In genomic region chr6:9484091-9484490, GRCh38 we compare ENCODE assay signal across 17 cellular contexts.
DNase-seq lines count a peak whose midpoint lies in the region; ATAC-seq and TF ChIP-seq lines count a peak whose summit lies in the region.
"Had no signal": no experiment of that assay in that cellular context is flagged by ENCODE, and none has a peak within 500 bp of the region (broad histone marks: within the 10 kb centered on the region; RNA-seq: fewer than 3 reads in every experiment).

No MANE protein-coding gene starts in this region.

- ATAC-seq in GM18907 (IDR thresholded peaks at IDR 0.05; ENCODE audit: unreplicated experiment) (no peak), HG03565 (IDR thresholded peaks at IDR 0.05; ENCODE audit: unreplicated experiment) (no peak)
- ATAC-seq: Right ventricle myocardium inferior, SK-N-SH treated with all-trans-retinoic acid at 6 μM for 48 hours had no signal

- H3K9me3 ChIP-seq in SK-N-MC (ENCODE audit: low read depth, low read length), result no peaks in the 10 kb centered on the region
- H3K9me3 ChIP-seq: BLaER1 treated with 17β-estradiol and CSF1 and Interleukin-3, amounts not matched to agents 10 nM and 100 nM had no signal

- H3K9ac ChIP-seq in SK-N-MC (ENCODE audit: insufficient read length), result no peak overlapping the region
- H3K9ac ChIP-seq: BLaER1 treated with 17β-estradiol and CSF1 and Interleukin-3, amounts not matched to agents 10 nM and 100 nM had no signal

- DNase-seq in HCEC 1CT, result peak; percentile 45
- no peak for DNase-seq in SK-N-MC (ENCODE audit: low read depth, low spot score)
- peak; percentile 61 for DNase-seq in fibroblast of mammary gland (ENCODE audit: low read depth)
- DNase-seq in putamen (ENCODE audit: low spot score), result no peak
- no peak for DNase-seq in stimulated activated naive CD4-positive, alpha-beta T cell (lab: John Stamatoyannopoulos, UW)
- DNase-seq: DMS 273 treated with DMSO at 0.1 percent for 48 hours, KBM-7, NCI-H1105 treated with DMSO at 0.1 percent for 48 hours, NCI-H187, NCI-H446, PC-9 had no signal

- H3K27ac ChIP-seq in SK-N-MC, result peak overlapping the region; percentile 29; the same call in 1 of the 2 replicates
- H3K27ac ChIP-seq: BLaER1 treated with 17β-estradiol and CSF1 and Interleukin-3, amounts not matched to agents 10 nM and 100 nM; HL-60; PC-9 had no signal

- H3K4me3 ChIP-seq in SK-N-MC (no peak overlapping the region), fibroblast of mammary gland (ENCODE audit: control insufficient read depth, low read depth, low read length) (no peak overlapping the region)
- H3K4me3 ChIP-seq: BLaER1 treated with 17β-estradiol and CSF1 and Interleukin-3, amounts not matched to agents 10 nM and 100 nM; PC-9 had no signal

- H3K36me3 ChIP-seq in SK-N-MC (ENCODE audit: insufficient read depth, low read length), result no peaks in the 10 kb centered on the region
- H3K36me3 ChIP-seq: BLaER1 treated with 17β-estradiol and CSF1 and Interleukin-3, amounts not matched to agents 10 nM and 100 nM had no signal

- TF ChIP-seq CTCF in fibroblast of mammary gland (conservative IDR thresholded peaks at IDR 0.05; ENCODE audit: control insufficient read depth, insufficient read depth, low read depth, low read length), result no peak

Comparison
In these comparisons a context has a peak if more than half of its experiments do, and no peak if none do; other contexts are left out.
1. DNase-seq: peak in HCEC 1CT (single experiment) and fibroblast of mammary gland (single experiment); none in SK-N-MC (single experiment), putamen (single experiment) and stimulated activated naive CD4-positive, alpha-beta T cell (0 of 6).